ENCODE assay signal across 26 cellular contexts in genomic region chr13:111541752-111542529, GRCh38.
"Had no signal": no experiment of that assay in that cellular context is flagged by ENCODE, and none has a peak within 500 bp of the region (broad histone marks: within the 10 kb centered on the region; RNA-seq: fewer than 3 reads in every experiment).

No MANE protein-coding gene starts in this region.

- DNase-seq: activated B cell treated with CpG ODN at 0.5 μM for 24 hours; activated CD4-positive, alpha-beta T cell treated with anti-CD3 and anti-CD28 coated beads for 1 hour; activated CD4-positive, alpha-beta T cell treated with anti-CD3 and anti-CD28 coated beads, Interleukin-2, amount 10 ng/mL, durations not matched to agents 24 days and 14 days; activated CD4-positive, alpha-beta T cell treated with anti-CD3 and anti-CD28 coated beads, Interleukin-2, amount 50 U/mL, for 48 hours; activated CD8-positive, alpha-beta memory T cell treated with anti-CD3 and anti-CD28 coated beads, Interleukin-2, amount 10 ng/mL, durations not matched to agents 7 days and 5 days; activated effector memory CD4-positive, alpha-beta T cell treated with anti-CD3 and anti-CD28 coated beads, Interleukin-2, amount 50 U/mL, for 16 hours; activated naive CD4-positive, alpha-beta T cell treated with Interleukin-2 at 50 U/mL for 16 hours; activated naive CD8-positive, alpha-beta T cell treated with anti-CD3 and anti-CD28 coated beads, Interleukin-2, amount 50 U/mL, for 24 hours; activated T-cell treated with anti-CD3 and anti-CD28 coated beads, Interleukin-2, amount 50 U/mL, for 4 hours; amniotic stem cell; body of pancreas; Kasumi-1; KBM-7; NCI-H1048; NCI-H1417; NCI-H1930; NCI-H2171; NCI-H226; NCI-H510A; NCI-H526 treated with DMSO at 0.1 percent for 48 hours; NCI-H82; SIG-M5; T-helper 17 cell; T-helper 9 cell had no signal

- H3K36me3 ChIP-seq: ascending aorta had no signal

- H3K4me1 ChIP-seq: ascending aorta, body of pancreas had no signal

- H3K36me3 Mint-ChIP-seq: activated CD8-positive, alpha-beta memory T cell treated with anti-CD3 and anti-CD28 coated beads, Interleukin-2, amount 10 ng/mL, durations not matched to agents 7 days and 5 days; activated naive CD4-positive, alpha-beta T cell treated with anti-CD3 and anti-CD28 coated beads, Interleukin-2, amount 50 U/mL, for 72 hours had no signal

- ATAC-seq: activated CD8-positive, alpha-beta memory T cell treated with anti-CD3 and anti-CD28 coated beads, Interleukin-2, amount 10 ng/mL, durations not matched to agents 7 days and 5 days; activated naive CD4-positive, alpha-beta T cell treated with anti-CD3 and anti-CD28 coated beads, Interleukin-2, amount 50 U/mL, for 72 hours; activated naive CD8-positive, alpha-beta T cell treated with anti-CD3 and anti-CD28 coated beads, Interleukin-2, amount 50 U/mL, for 24 hours; activated T-cell treated with anti-CD3 and anti-CD28 coated beads, Interleukin-2, amount 50 U/mL, for 4 hours; body of pancreas; T-helper 17 cell had no signal

- H3K27me3 Mint-ChIP-seq: activated CD4-positive, alpha-beta T cell treated with anti-CD3 and anti-CD28 coated beads, Interleukin-2, amount 10 ng/mL, durations not matched to agents 24 days and 14 days; activated CD8-positive, alpha-beta memory T cell treated with anti-CD3 and anti-CD28 coated beads, Interleukin-2, amount 10 ng/mL, durations not matched to agents 7 days and 5 days had no signal

- H3K27ac ChIP-seq: ascending aorta, body of pancreas had no signal

- H3K4me1 Mint-ChIP-seq: activated B cell treated with CpG ODN at 0.5 μM for 24 hours; activated CD4-positive, alpha-beta T cell treated with anti-CD3 and anti-CD28 coated beads, Interleukin-2, amount 10 ng/mL, durations not matched to agents 24 days and 14 days; activated CD8-positive, alpha-beta memory T cell treated with anti-CD3 and anti-CD28 coated beads, Interleukin-2, amount 10 ng/mL, durations not matched to agents 7 days and 5 days; activated naive CD8-positive, alpha-beta T cell treated with anti-CD3 and anti-CD28 coated beads, Interleukin-2, amount 50 U/mL, for 24 hours; T-helper 17 cell had no signal

- H3K27ac Mint-ChIP-seq: activated B cell treated with CpG ODN at 0.5 μM for 24 hours; activated CD4-positive, alpha-beta T cell treated with anti-CD3 and anti-CD28 coated beads, Interleukin-2, amount 10 ng/mL, durations not matched to agents 24 days and 14 days; activated CD8-positive, alpha-beta memory T cell treated with anti-CD3 and anti-CD28 coated beads, Interleukin-2, amount 10 ng/mL, durations not matched to agents 7 days and 5 days; activated naive CD4-positive, alpha-beta T cell treated with anti-CD3 and anti-CD28 coated beads, Interleukin-2, amount 50 U/mL, for 72 hours; activated naive CD8-positive, alpha-beta T cell treated with anti-CD3 and anti-CD28 coated beads, Interleukin-2, amount 50 U/mL, for 24 hours; T-helper 17 cell had no signal

- H3K9me3 Mint-ChIP-seq: activated naive CD8-positive, alpha-beta T cell treated with anti-CD3 and anti-CD28 coated beads, Interleukin-2, amount 50 U/mL, for 24 hours; activated T-cell treated with anti-CD3 and anti-CD28 coated beads, Interleukin-2, amount 50 U/mL, for 4 hours had no signal

- H3K27me3 ChIP-seq: ascending aorta, body of pancreas had no signal

- H3K4me3 Mint-ChIP-seq: activated B cell treated with CpG ODN at 0.5 μM for 24 hours; activated CD4-positive, alpha-beta T cell treated with anti-CD3 and anti-CD28 coated beads, Interleukin-2, amount 10 ng/mL, durations not matched to agents 24 days and 14 days; activated CD8-positive, alpha-beta memory T cell treated with anti-CD3 and anti-CD28 coated beads, Interleukin-2, amount 10 ng/mL, durations not matched to agents 7 days and 5 days; activated naive CD8-positive, alpha-beta T cell treated with anti-CD3 and anti-CD28 coated beads, Interleukin-2, amount 50 U/mL, for 24 hours; activated T-cell treated with anti-CD3 and anti-CD28 coated beads, Interleukin-2, amount 50 U/mL, for 4 hours; T-helper 17 cell had no signal

- H3K4me3 ChIP-seq: ascending aorta, body of pancreas had no signal
